In genomic region chr16:63913278-63913677, GRCh38 we compare ENCODE assay signal across 33 cellular contexts.
"Had no signal": no experiment of that assay in that cellular context is flagged by ENCODE, and none has a peak within 500 bp of the region (broad histone marks: within the 10 kb centered on the region; RNA-seq: fewer than 3 reads in every experiment).

No MANE protein-coding gene starts in this region.

- H3K4me2 ChIP-seq: PC-9 had no signal

- DNase-seq: Kasumi-1, KG1, MG63, NCI-H1048, NCI-H1092 treated with DMSO at 0.1 percent for 48 hours, NCI-H1105 treated with DMSO at 0.1 percent for 48 hours, NCI-H1417, NCI-H1436, NCI-H146, NCI-H1694, NCI-H187, NCI-H1930, NCI-H2029 treated with DMSO at 0.1 percent for 48 hours, NCI-H2081 treated with DMSO at 0.1 percent for 48 hours, NCI-H2107, NCI-H2171, NCI-H226, NCI-H446 treated with DMSO at 0.1 percent for 48 hours, NCI-H510A, NCI-H524, NCI-H526, NCI-H69, NCI-H748 treated with DMSO at 0.1 percent for 48 hours, NCI-H82, PC-9, SHP77, SIG-M5, SJCRH30, SW 1271 had no signal

- H3K4me1 ChIP-seq: SJCRH30 had no signal

- H2AFZ ChIP-seq: PC-9 had no signal

- FAIRE-seq: RCC 7860 had no signal

- ATAC-seq: Panc1, Right ventricle myocardium inferior had no signal

- H3K4me3 ChIP-seq: MG63, PC-9, SJCRH30 had no signal

- H3K27ac ChIP-seq: PC-9, RWPE1, SJCRH30 had no signal

- H3K27me3 ChIP-seq: MG63, SJCRH30 had no signal

- H3K36me3 ChIP-seq: MG63, SJCRH30 had no signal

- H3K9me3 ChIP-seq: MG63, SJCRH30 had no signal
